1 cellular context compared by ENCODE assay signal in the genomic region with DNA sequence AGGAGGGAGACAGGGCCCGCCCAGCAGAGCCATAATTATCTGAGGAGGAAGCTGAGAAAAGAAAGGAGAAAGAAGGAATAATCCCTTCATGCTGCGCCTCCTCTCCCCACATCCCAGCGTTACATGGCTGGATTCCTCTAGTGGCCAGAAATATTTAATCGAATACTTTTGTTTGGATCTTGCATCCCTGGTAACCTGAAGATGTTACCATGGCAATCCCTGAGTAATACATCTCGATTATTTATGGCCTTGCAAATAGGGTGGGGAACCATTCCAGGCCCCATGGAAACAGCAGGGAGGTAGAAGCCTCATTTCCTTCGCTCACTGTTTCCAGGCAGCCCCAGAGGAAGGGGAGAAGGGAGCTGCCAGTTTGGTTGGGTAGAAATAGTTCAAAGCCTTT.
TF ChIP-seq lines count a peak whose summit lies in the region.

No MANE protein-coding gene starts in this region.

TF ChIP-seq in H1, 55 proteins besides CTCF, POLR2A, EP300 and RAD21 (continued from another document):
- TF ChIP-seq USF2 (IDR thresholded peaks at IDR 0.05; ENCODE audit: low read length) (no peak), JUN (IDR thresholded peaks at IDR 0.05; ENCODE audit: low read depth, low read length) (no peak), FOSL1 (IDR thresholded peaks at IDR 0.05; ENCODE audit: insufficient read depth, low read depth, low read length) (no peak), SRF (IDR thresholded peaks at IDR 0.05; ENCODE audit: low read depth, low read length) (no peak), SAP30 (IDR thresholded peaks at IDR 0.05; ENCODE audit: insufficient read depth, insufficient replicate concordance, low read length) (no peak), ZNF274 (IDR thresholded peaks at IDR 0.05; ENCODE audit: borderline replicate concordance, extremely low read depth, low read length) (no peak), TAF7 (optimal IDR thresholded peaks at IDR 0.05; ENCODE audit: borderline replicate concordance, low read depth, low read length) (no peak), ASH2L (IDR thresholded peaks at IDR 0.05; ENCODE audit: low read length) (no peak), CBX5 (IDR thresholded peaks at IDR 0.05; ENCODE audit: low read depth, low read length) (no peak), CREB1 (IDR thresholded peaks at IDR 0.05) (no peak), NANOG (IDR thresholded peaks at IDR 0.05; ENCODE audit: insufficient read depth, low read depth, low read length, poor library complexity, severe bottlenecking) (no peak), RFX5 (IDR thresholded peaks at IDR 0.05; ENCODE audit: borderline replicate concordance, low read depth, low read length) (no peak)
